In genomic region chr19:18317998-18318800, GRCh38 we compare ENCODE assay signal across 8 cellular contexts. TPM values are rescaled to one million over a fixed set of nuclear protein-coding genes. Genes with fewer than 3 reads are reported as not detected.
A peak's percentile ranks its signal among the peaks of the same experiment; 100 is the strongest.
DNase-seq lines count a peak whose midpoint lies in the region; ATAC-seq, FAIRE-seq and TF ChIP-seq lines count a peak whose summit lies in the region.

No MANE protein-coding gene starts in this region.

- peak overlapping the region; percentile 65 for H3K27ac Mint-ChIP-seq in stimulated activated naive B cell treated with anti-CD40 and anti-IgM and Interleukin-4, amounts not matched to agents 10 μg/mL and 1 μg/mL and 100 μg/mL, for 72 hours

- H3K9me3 Mint-ChIP-seq in stimulated activated naive B cell treated with anti-CD40 and anti-IgM and Interleukin-4, amounts not matched to agents 10 μg/mL and 1 μg/mL and 100 μg/mL, for 72 hours, result no peaks in the 10 kb centered on the region

- intact Hi-C loops in left ventricle myocardium inferior (cut with micrococcal nuclease), result no loop called here

- no peak for TF ChIP-seq CTCF in left ventricle myocardium inferior (IDR thresholded peaks at IDR 0.05; ENCODE audit: borderline replicate concordance)

- H3K4me1 Mint-ChIP-seq in stimulated activated naive B cell treated with anti-CD40 and anti-IgM and Interleukin-4, amounts not matched to agents 10 μg/mL and 1 μg/mL and 100 μg/mL, for 72 hours, result peaks cover 37 to 63% of the 10 kb centered on the region in 2 donors

- peaks cover 12% of the 10 kb centered on the region; the same call in 1 of the 2 replicates for H3K4me1 ChIP-seq in HUES64 (ENCODE audit: insufficient read depth, low read length)
- H3K4me1 ChIP-seq in left ventricle myocardium inferior, result peaks cover 56% of the 10 kb centered on the region

- no peak overlapping the region for H3K4me3 ChIP-seq in HUES64 (ENCODE audit: low read length)
- H3K4me3 ChIP-seq in left ventricle myocardium inferior, result peak overlapping the region; percentile 8

- H3K9ac ChIP-seq in HUES64 (ENCODE audit: low read depth, low read length), result no peak overlapping the region

- no peak for FAIRE-seq in GM19239 (lab: Jason Lieb, UNC)

- H3K4me3 Mint-ChIP-seq in stimulated activated naive B cell treated with anti-CD40 and anti-IgM and Interleukin-4, amounts not matched to agents 10 μg/mL and 1 μg/mL and 100 μg/mL, for 72 hours, result peak overlapping the region; percentile 32 to 79

- H3K27me3 Mint-ChIP-seq in stimulated activated naive B cell treated with anti-CD40 and anti-IgM and Interleukin-4, amounts not matched to agents 10 μg/mL and 1 μg/mL and 100 μg/mL, for 72 hours, result no peaks in the 10 kb centered on the region

- H3K36me3 Mint-ChIP-seq in stimulated activated naive B cell treated with anti-CD40 and anti-IgM and Interleukin-4, amounts not matched to agents 10 μg/mL and 1 μg/mL and 100 μg/mL, for 72 hours, result peaks cover 37 to 50% of the 10 kb centered on the region in 2 donors

- 94% methylated on average over 15 of the region's 15 CpGs for WGBS in HUES64

- no peak for ATAC-seq in stimulated activated naive B cell treated with anti-CD40 and anti-IgM and Interleukin-4, amounts not matched to agents 10 μg/mL and 1 μg/mL and 100 μg/mL, for 72 hours (replicated peaks)
- no peak for ATAC-seq in HG02623 (IDR thresholded peaks at IDR 0.05; ENCODE audit: unreplicated experiment)

- H3K9me3 ChIP-seq in HUES64 (ENCODE audit: insufficient read depth, low read depth, low read length), result no peaks in the 10 kb centered on the region
- H3K9me3 ChIP-seq in left ventricle myocardium inferior (replicated peaks), result no peaks in the 10 kb centered on the region

- H3K27me3 ChIP-seq in HUES64 (ENCODE audit: insufficient read depth, low read length) (no peaks in the 10 kb centered on the region), left ventricle myocardium inferior (ENCODE audit: low read depth) (no peaks in the 10 kb centered on the region)

- DNase-seq in activated T-cell treated with anti-CD3 and anti-CD28 coated beads for 1 hour (ENCODE audit: low read depth) (peak; percentile 43), left ventricle myocardium inferior (peak; percentile 55), 8988T (no peak), GM19239 (ENCODE audit: insufficient read length, low spot score) (no peak), NCI-H526 treated with DMSO at 0.1 percent for 48 hours (lab: John Stamatoyannopoulos, UW) (no peak)
- no peak for DNase-seq in stimulated activated naive B cell treated with anti-CD40 and anti-IgM and Interleukin-4, amounts not matched to agents 10 μg/mL and 1 μg/mL and 100 μg/mL, for 72 hours

- H3K27ac ChIP-seq in HUES64 (ENCODE audit: low read depth, low read length) (peak overlapping the region; percentile 58), left ventricle myocardium inferior (replicated peaks) (peak overlapping the region; percentile 96)

- peaks cover 46% of the 10 kb centered on the region for H3K36me3 ChIP-seq in HUES64 (ENCODE audit: insufficient read depth, low read length)
- H3K36me3 ChIP-seq in left ventricle myocardium inferior, result peaks cover 7% of the 10 kb centered on the region

RNA-seq across cellular contexts. Expression of gene LSM4, which starts 4.7 kb away (rescaled TPM):
- 248 TPM for polyA plus RNA-seq in HUES64 (2013, experiment 1 of 2)
- 269 TPM for polyA plus RNA-seq in HUES64 (2013, experiment 2 of 2)
- 94.8 TPM for total RNA-seq in left ventricle myocardium inferior

RNA-seq across cellular contexts. Expression of gene PGPEP1, which starts 22.2 kb away (rescaled TPM):
- polyA plus RNA-seq in HUES64 (2013, experiment 1 of 2), result 12.6 TPM
- 15.8 TPM for polyA plus RNA-seq in HUES64 (2013, experiment 2 of 2)
- total RNA-seq in left ventricle myocardium inferior, result 38.8 TPM

RNA-seq across cellular contexts. Expression of gene JUND, which starts 36.8 kb away (rescaled TPM):
- 93.0 TPM for polyA plus RNA-seq in HUES64 (2013, experiment 1 of 2)
- polyA plus RNA-seq in HUES64 (2013, experiment 2 of 2), result 114 TPM
- 107 TPM for total RNA-seq in left ventricle myocardium inferior

RNA-seq across cellular contexts. Expression of gene IQCN, which starts 43.9 kb away (rescaled TPM):
- 0.20 TPM for polyA plus RNA-seq in HUES64 (2013, experiment 1 of 2)
- 0.38 TPM for polyA plus RNA-seq in HUES64 (2013, experiment 2 of 2)
- total RNA-seq in left ventricle myocardium inferior, result 0.49 TPM

Comparison
In these comparisons a context has a peak if more than half of its experiments do, and no peak if none do; other contexts are left out.
1. DNase-seq: peak in activated T-cell treated with anti-CD3 and anti-CD28 coated beads for 1 hour (single experiment) and left ventricle myocardium inferior (single experiment); none in stimulated activated naive B cell treated with anti-CD40 and anti-IgM and Interleukin-4, amounts not matched to agents 10 μg/mL and 1 μg/mL and 100 μg/mL, for 72 hours (single experiment), 8988T (single experiment), GM19239 (single experiment) and NCI-H526 treated with DMSO at 0.1 percent for 48 hours (single experiment).